ENCODE assay signal across 25 cellular contexts in the genomic region with DNA sequence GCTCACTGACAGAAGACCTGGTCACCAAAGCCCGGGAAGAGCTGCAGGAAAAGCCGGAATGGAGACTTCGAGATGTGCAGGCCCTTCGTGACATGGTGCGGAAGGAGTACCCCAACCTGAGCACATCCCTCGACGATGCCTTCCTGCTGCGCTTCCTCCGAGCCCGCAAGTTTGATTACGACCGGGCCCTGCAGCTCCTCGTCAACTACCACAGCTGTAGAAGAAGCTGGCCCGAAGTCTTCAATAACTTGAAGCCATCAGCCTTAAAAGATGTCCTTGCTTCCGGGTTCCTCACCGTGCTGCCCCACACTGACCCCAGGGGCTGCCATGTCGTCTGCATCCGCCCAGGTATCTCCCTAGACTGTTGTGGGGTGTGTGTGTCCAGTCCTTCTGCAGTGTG.
"Had no signal": no experiment of that assay in that cellular context is flagged by ENCODE, and none has a peak within 500 bp of the region (broad histone marks: within the 10 kb centered on the region; RNA-seq: fewer than 3 reads in every experiment).

No MANE protein-coding gene starts in this region.

- H3K27ac ChIP-seq: ascending aorta, body of pancreas had no signal

- H3K9me3 Mint-ChIP-seq: activated naive CD4-positive, alpha-beta T cell treated with anti-CD3 and anti-CD28 coated beads, Interleukin-2, amount 50 U/mL, for 72 hours; activated naive CD8-positive, alpha-beta T cell treated with anti-CD3 and anti-CD28 coated beads, Interleukin-2, amount 50 U/mL, for 24 hours; activated T-cell treated with anti-CD3 and anti-CD28 coated beads, Interleukin-2, amount 50 U/mL, for 4 hours; T-helper 1 cell treated with Interleukin-12 subunit alpha and Interleukin-12 subunit beta and Interleukin-4 antibody, amounts not matched to agents 30 μg/mL and 1 μg/mL, for 36 hours had no signal

- H3K27me3 Mint-ChIP-seq: activated naive CD8-positive, alpha-beta T cell treated with anti-CD3 and anti-CD28 coated beads, Interleukin-2, amount 50 U/mL, for 24 hours had no signal

- H3K4me3 ChIP-seq: ascending aorta, body of pancreas, K562 had no signal

- H3K27me3 ChIP-seq: ascending aorta, body of pancreas had no signal

- H3K9me3 ChIP-seq: ascending aorta, body of pancreas had no signal

- H3K4me3 Mint-ChIP-seq: activated CD8-positive, alpha-beta T cell treated with anti-CD3 and anti-CD28 coated beads, Interleukin-2, amount 10 ng/mL, durations not matched to agents 7 days and 5 days; activated naive CD8-positive, alpha-beta T cell treated with anti-CD3 and anti-CD28 coated beads, Interleukin-2, amount 50 U/mL, for 24 hours; activated T-cell treated with anti-CD3 and anti-CD28 coated beads, Interleukin-2, amount 50 U/mL, for 4 hours; T-helper 1 cell treated with Interleukin-12 subunit alpha and Interleukin-12 subunit beta and Interleukin-4 antibody, amounts not matched to agents 30 μg/mL and 1 μg/mL, for 36 hours had no signal

- H3K27ac Mint-ChIP-seq: activated CD8-positive, alpha-beta T cell treated with anti-CD3 and anti-CD28 coated beads, Interleukin-2, amount 10 ng/mL, durations not matched to agents 7 days and 5 days; activated naive CD8-positive, alpha-beta T cell treated with anti-CD3 and anti-CD28 coated beads, Interleukin-2, amount 50 U/mL, for 24 hours; T-helper 1 cell treated with Interleukin-12 subunit alpha and Interleukin-12 subunit beta and Interleukin-4 antibody, amounts not matched to agents 30 μg/mL and 1 μg/mL, for 36 hours had no signal

- DNase-seq: activated CD4-positive, alpha-beta T cell treated with anti-CD3 and anti-CD28 coated beads for 48 hours; activated CD4-positive, alpha-beta T cell treated with anti-CD3 and anti-CD28 coated beads, Interleukin-2, amount 50 U/mL, for 4 hours; activated CD8-positive, alpha-beta memory T cell treated with anti-CD3 and anti-CD28 coated beads, Interleukin-2, amount 50 U/mL, for 48 hours; activated CD8-positive, alpha-beta T cell treated with anti-CD3 and anti-CD28 coated beads, Interleukin-2, amount 10 ng/mL, durations not matched to agents 7 days and 5 days; activated effector memory CD4-positive, alpha-beta T cell treated with anti-CD3 and anti-CD28 coated beads, Interleukin-2, amount 50 U/mL, for 16 hours; activated naive CD4-positive, alpha-beta T cell treated with Interleukin-2 at 50 U/mL for 16 hours; activated naive CD8-positive, alpha-beta T cell treated with anti-CD3 and anti-CD28 coated beads, Interleukin-2, amount 50 U/mL, for 24 hours; activated T-cell treated with anti-CD3 and anti-CD28 coated beads, Interleukin-2, amount 50 U/mL, for 4 hours; amniotic stem cell; body of pancreas; central memory CD4-positive, alpha-beta T cell; NCI-H1048; NCI-H146; NCI-H187 treated with DMSO at 0.1 percent for 48 hours; NCI-H345; NCI-H510A; NCI-H526 treated with DMSO at 0.1 percent for 48 hours; NCI-H82; PC-3; SHP77 treated with DMSO at 0.1 percent for 48 hours had no signal

- ATAC-seq: activated CD4-positive, CD25-positive, alpha-beta regulatory T cell treated with anti-CD3 and anti-CD28 coated beads, Interleukin-2, amount 50 U/mL, for 24 hours; activated CD8-positive, alpha-beta T cell treated with anti-CD3 and anti-CD28 coated beads, Interleukin-2, amount 10 ng/mL, durations not matched to agents 7 days and 5 days; activated naive CD4-positive, alpha-beta T cell treated with anti-CD3 and anti-CD28 coated beads, Interleukin-2, amount 50 U/mL, for 72 hours; activated naive CD8-positive, alpha-beta T cell treated with anti-CD3 and anti-CD28 coated beads, Interleukin-2, amount 50 U/mL, for 24 hours; activated T-cell treated with anti-CD3 and anti-CD28 coated beads, Interleukin-2, amount 50 U/mL, for 4 hours; body of pancreas; K562; PC-3 had no signal
